ENCODE assay signal across 30 cellular contexts in the genomic region with DNA sequence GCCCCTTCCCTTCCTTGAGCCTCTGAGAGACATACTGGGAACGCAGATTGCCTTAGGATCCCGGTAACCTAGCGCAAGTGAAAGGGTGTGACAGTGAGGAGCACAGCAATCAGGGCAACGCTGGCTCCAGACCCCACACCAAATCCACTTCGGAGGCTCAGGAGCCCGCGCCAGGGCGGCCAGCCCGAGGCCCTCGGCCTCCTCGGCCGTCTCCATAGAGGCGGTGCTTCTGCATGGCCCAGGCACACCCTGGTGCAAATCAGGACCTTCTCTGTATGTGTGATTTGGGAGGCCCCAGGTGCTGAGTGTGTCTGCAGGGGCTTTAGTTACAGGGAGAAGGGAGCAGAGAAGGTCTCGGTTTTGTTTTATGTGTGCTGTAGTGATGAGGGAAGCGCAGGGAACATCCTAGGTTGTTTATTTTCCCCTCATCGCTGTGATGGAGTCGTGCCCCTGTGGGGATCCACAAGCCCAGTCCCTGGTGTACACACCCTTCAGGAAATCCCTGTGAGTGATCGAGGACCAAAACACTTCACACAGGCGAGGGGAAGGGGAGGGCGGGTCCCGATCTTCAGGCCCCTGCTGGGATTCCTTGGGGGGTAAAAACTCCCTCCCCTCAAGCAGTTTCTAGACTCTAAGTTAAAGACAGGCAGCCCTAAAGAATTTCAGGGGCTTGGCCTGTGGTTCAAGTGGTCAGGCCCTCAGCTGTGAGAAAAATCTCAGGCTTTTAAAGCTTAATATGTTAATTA. TPM values are rescaled to one million over a fixed set of nuclear protein-coding genes. Genes with fewer than 3 reads are reported as not detected.
DNase-seq lines count a peak whose midpoint lies in the region; ATAC-seq and TF ChIP-seq lines count a peak whose summit lies in the region.
"Had no signal": no experiment of that assay in that cellular context is flagged by ENCODE, and none has a peak within 500 bp of the region (broad histone marks: within the 10 kb centered on the region; RNA-seq: fewer than 3 reads in every experiment).

No MANE protein-coding gene starts in this region.

- H3K9me3 ChIP-seq in HUES6 (ENCODE audit: control insufficient read depth, insufficient read depth, low read depth, low read length), result no peaks in the 10 kb centered on the region
- H3K9me3 ChIP-seq in A673 (ENCODE audit: low read depth, low read length, poor library complexity, severe bottlenecking), result no peaks in the 10 kb centered on the region
- H3K9me3 ChIP-seq: colonic mucosa, gastroesophageal sphincter, prostate gland, right lobe of liver had no signal

- no peaks in the 10 kb centered on the region for H3K27me3 Mint-ChIP-seq in chondrocyte (ENCODE audit: low read depth)
- peaks cover 4% of the 10 kb centered on the region for H3K27me3 Mint-ChIP-seq in nephron progenitor cell (ENCODE audit: low read depth, poor library complexity)
- H3K27me3 Mint-ChIP-seq in T-cell, result peaks cover 0 to 10% of the 10 kb centered on the region in 2 donors
- H3K27me3 Mint-ChIP-seq: activated naive CD8-positive, alpha-beta T cell had no signal

- POLR2A ChIA-PET in T-cell (lab: Charles Lee) (no interaction called here), A673 (lab: Charles Lee; ENCODE audit: low non-redundant PET) (no interaction called here)

- peaks cover 3% of the 10 kb centered on the region for H3K36me3 Mint-ChIP-seq in chondrocyte (ENCODE audit: low read depth)
- no peaks in the 10 kb centered on the region for H3K36me3 Mint-ChIP-seq in nephron progenitor cell (ENCODE audit: low read depth)
- H3K36me3 Mint-ChIP-seq in T-cell, result no peaks in the 10 kb centered on the region
- H3K36me3 Mint-ChIP-seq: activated naive CD8-positive, alpha-beta T cell; immature natural killer cell had no signal

- no peak for TF ChIP-seq CTCF in chondrocyte (IDR thresholded peaks at IDR 0.05)
- no peak for TF ChIP-seq CTCF in nephron progenitor cell (IDR thresholded peaks at IDR 0.05)
- TF ChIP-seq CTCF in A673 (conservative IDR thresholded peaks at IDR 0.05; ENCODE audit: low read depth, low read length), result no peak

- ATAC-seq in T-cell (replicated peaks in 1 of 4), result no peak
- no peak for ATAC-seq in GM21576 (IDR thresholded peaks at IDR 0.05; ENCODE audit: unreplicated experiment)
- ATAC-seq: gastroesophageal sphincter, left colon, right lobe of liver had no signal

- intact Hi-C loops in A673 (cut with micrococcal nuclease; ENCODE audit: unreplicated experiment), result no loop called here

- H3K9ac ChIP-seq in HUES6 (ENCODE audit: low read length), result no peak overlapping the region
- H3K9ac ChIP-seq: GM23248 had no signal

- no peak overlapping the region for H3K27ac ChIP-seq in HUES6 (ENCODE audit: low read depth, low read length)
- H3K27ac ChIP-seq in A673 (ENCODE audit: low read depth, low read length, poor library complexity, severe bottlenecking), result no peak overlapping the region
- H3K27ac ChIP-seq: colonic mucosa, gastroesophageal sphincter, GM23248, prostate gland, right lobe of liver, WERI-Rb-1 had no signal

- H3K9me3 Mint-ChIP-seq in chondrocyte (ENCODE audit: low read depth), result no peaks in the 10 kb centered on the region
- no peaks in the 10 kb centered on the region for H3K9me3 Mint-ChIP-seq in nephron progenitor cell
- H3K9me3 Mint-ChIP-seq in T-cell, result no peaks in the 10 kb centered on the region
- H3K9me3 Mint-ChIP-seq: activated CD4-positive, alpha-beta T cell treated with anti-CD3 and anti-CD28 coated beads, Interleukin-2, amount 10 ng/mL, durations not matched to agents 7 days and 5 days; activated T-cell treated with anti-CD3 and anti-CD28 coated beads, Interleukin-2, amount 50 U/mL, for 24 hours; immature natural killer cell had no signal

- H3K4me1 Mint-ChIP-seq in chondrocyte (ENCODE audit: low read depth) (peaks cover 41% of the 10 kb centered on the region), nephron progenitor cell (peaks cover 92% of the 10 kb centered on the region), T-cell (peaks cover 0 to 8% (median 3%) of the 10 kb centered on the region in 3 donors)
- H3K4me1 Mint-ChIP-seq: activated CD4-positive, alpha-beta T cell treated with anti-CD3 and anti-CD28 coated beads, Interleukin-2, amount 10 ng/mL, durations not matched to agents 7 days and 5 days had no signal

- H3K4me1 ChIP-seq in HUES6 (ENCODE audit: control insufficient read depth, insufficient read depth, low read length) (peaks cover 57% of the 10 kb centered on the region), A673 (ENCODE audit: insufficient read depth, low read length, poor library complexity, severe bottlenecking) (peaks cover 38% of the 10 kb centered on the region)
- H3K4me1 ChIP-seq: colonic mucosa, prostate gland, right lobe of liver had no signal

- peaks cover 44% of the 10 kb centered on the region for H3K27me3 ChIP-seq in HUES6 (ENCODE audit: control insufficient read depth, insufficient read depth, low read length)
- H3K27me3 ChIP-seq in A673 (replicated peaks; ENCODE audit: insufficient read depth, low read depth, low read length, poor library complexity), result no peaks in the 10 kb centered on the region
- H3K27me3 ChIP-seq: colonic mucosa, gastroesophageal sphincter, right lobe of liver had no signal

- CTCF ChIA-PET in T-cell (lab: Charles Lee) (no interaction called here), A673 (lab: Charles Lee) (interaction anchor here (0.6 kb wide), 1 partner anchor 163 kb away, joined by 4 read pairs; no protein-coding TSS in a partner anchor)

- H3K4me3 Mint-ChIP-seq in chondrocyte (ENCODE audit: unreplicated experiment) (no peak overlapping the region), nephron progenitor cell (peak overlapping the region; percentile 30), T-cell (no peak overlapping the region)
- H3K4me3 Mint-ChIP-seq: activated CD4-positive, alpha-beta T cell treated with anti-CD3 and anti-CD28 coated beads, Interleukin-2, amount 10 ng/mL, durations not matched to agents 7 days and 5 days; activated naive CD8-positive, alpha-beta T cell; activated T-cell treated with anti-CD3 and anti-CD28 coated beads, Interleukin-2, amount 50 U/mL, for 24 hours; immature natural killer cell had no signal

- H3K36me3 ChIP-seq in HUES6 (ENCODE audit: control insufficient read depth, insufficient read depth, low read length) (no peaks in the 10 kb centered on the region), A673 (ENCODE audit: insufficient read depth, low read length, poor library complexity, severe bottlenecking) (no peaks in the 10 kb centered on the region)
- H3K36me3 ChIP-seq: colonic mucosa, prostate gland, right lobe of liver, WERI-Rb-1 had no signal

- peak overlapping the region; percentile 33; the same call in 1 of the 2 replicates for H3K4me3 ChIP-seq in HUES6 (ENCODE audit: low read depth, low read length)
- no peak overlapping the region for H3K4me3 ChIP-seq in A673 (ENCODE audit: low read depth, low read length, poor library complexity, severe bottlenecking)
- H3K4me3 ChIP-seq: colonic mucosa, gastroesophageal sphincter, GM23248, prostate gland, right lobe of liver had no signal

- no TSS peak for BruUV-seq in A673 (replicated peaks; lab: Mats Ljungman, UMichigan)

- DNase-seq in EH (ENCODE audit: low read depth) (peak; percentile 23), chondrocyte (ENCODE audit: low spot score) (peak; percentile 62), nephron progenitor cell (no peak), T-cell (no peak), A673 (ENCODE audit: low spot score) (no peak)
- DNase-seq in stimulated activated naive CD4-positive, alpha-beta T cell (lab: John Stamatoyannopoulos, UW), result no peak
- DNase-seq: activated CD4-positive, alpha-beta T cell treated with anti-CD3 and anti-CD28 coated beads, Interleukin-2, amount 10 ng/mL, durations not matched to agents 7 days and 5 days; activated effector memory CD4-positive, alpha-beta T cell treated with anti-CD3 and anti-CD28 coated beads, Interleukin-2, amount 50 U/mL, for 16 hours; activated T-cell treated with anti-CD3 and anti-CD28 coated beads, Interleukin-2, amount 50 U/mL, for 24 hours; colonic mucosa; effector CD4-positive, alpha-beta T cell; GM23248; hippocampal formation; immature natural killer cell; Kasumi-1; left colon; MV-4-11; NCI-H1436; NCI-H2081 treated with DMSO at 0.1 percent for 48 hours; NCI-H226; stimulated activated CD4-positive, alpha-beta T cell treated with anti-CD3 and anti-CD28 coated beads, Interleukin-4, amount 100 ng/mL, for 1 hour; T1000; trophoblast cell; WERI-Rb-1 had no signal

- H3K27ac Mint-ChIP-seq in chondrocyte (ENCODE audit: unreplicated experiment), result no peak overlapping the region
- no peak overlapping the region for H3K27ac Mint-ChIP-seq in nephron progenitor cell
- no peak overlapping the region for H3K27ac Mint-ChIP-seq in T-cell
- H3K27ac Mint-ChIP-seq: activated CD4-positive, alpha-beta T cell treated with anti-CD3 and anti-CD28 coated beads, Interleukin-2, amount 10 ng/mL, durations not matched to agents 7 days and 5 days; activated naive CD8-positive, alpha-beta T cell; activated T-cell treated with anti-CD3 and anti-CD28 coated beads, Interleukin-2, amount 50 U/mL, for 24 hours; immature natural killer cell had no signal

RNA-seq across cellular contexts. Expression of a gene that starts 9.4 kb away (rescaled TPM):
- total RNA-seq in chondrocyte (5.3 to 8.4 TPM (median 8.2 TPM) in 3 replicates), T-cell (under 1 TPM; 0.05 to 0.38 (median 0.20) TPM), A673 (2021) (0.67 and 0.94 TPM in 2 replicates)

Comparison
In these comparisons a context has a peak if more than half of its experiments do, and no peak if none do; other contexts are left out.
1. DNase-seq: peak in EH (single experiment) and chondrocyte (single experiment); none in nephron progenitor cell (single experiment), T-cell (0 of 34), A673 (single experiment) and stimulated activated naive CD4-positive, alpha-beta T cell (0 of 6).